Comparison of ENCODE assay signal across 23 cellular contexts in genomic region chr18:37548679-37549289, GRCh38. TPM values are rescaled to one million over a fixed set of nuclear protein-coding genes. Genes with fewer than 3 reads are reported as not detected.
A peak's percentile ranks its signal among the peaks of the same experiment; 100 is the strongest.
DNase-seq lines count a peak whose midpoint lies in the region; ATAC-seq and TF ChIP-seq lines count a peak whose summit lies in the region.
"Had no signal": no experiment of that assay in that cellular context is flagged by ENCODE, and none has a peak within 500 bp of the region (broad histone marks: within the 10 kb centered on the region; RNA-seq: fewer than 3 reads in every experiment).

No MANE protein-coding gene starts in this region.

- intact Hi-C loops in natural killer cell (cut with micrococcal nuclease) (no loop called here), posterior vena cava (cut with DNase I) (no loop called here), esophagus muscularis mucosa (cut with DNase I) (no loop called here)

- H3K4me3 Mint-ChIP-seq in natural killer cell treated with Interleukin-12 subunit alpha and Interleukin-12 subunit beta and Interleukin-15 and Interleukin-18, amount 100 ng/mL, for 72 hours, result no peak overlapping the region
- no peak overlapping the region for H3K4me3 Mint-ChIP-seq in natural killer cell
- H3K4me3 Mint-ChIP-seq: B cell; CD14-positive monocyte; CD4-positive, alpha-beta T cell; CD8-positive, alpha-beta memory T cell; GM23338; HFFc6 had no signal

- no peaks in the 10 kb centered on the region for H3K4me1 ChIP-seq in esophagus muscularis mucosa
- H3K4me1 ChIP-seq: HAP-1 had no signal

- H3K4me3 ChIP-seq in esophagus muscularis mucosa, result no peak overlapping the region
- H3K4me3 ChIP-seq: BLaER1 treated with 17β-estradiol and CSF1 and Interleukin-3, amounts not matched to agents 10 nM and 100 nM; GM23338; HAP-1 had no signal

- TF ChIP-seq POLR2A in esophagus muscularis mucosa (IDR thresholded peaks at IDR 0.05; ENCODE audit: low read depth), result no peak

- H3K27ac ChIP-seq in cingulate gyrus (ENCODE audit: low read depth, low read length) (peak overlapping the region; percentile 5), esophagus muscularis mucosa (replicated peaks in 1 of 4) (no peak overlapping the region)
- H3K27ac ChIP-seq: 22Rv1; BLaER1 treated with 17β-estradiol and CSF1 and Interleukin-3, amounts not matched to agents 10 nM and 100 nM had no signal

- no peaks in the 10 kb centered on the region for H3K36me3 Mint-ChIP-seq in natural killer cell treated with Interleukin-12 subunit alpha and Interleukin-12 subunit beta and Interleukin-15 and Interleukin-18, amount 100 ng/mL, for 72 hours
- H3K36me3 Mint-ChIP-seq in natural killer cell, result no peaks in the 10 kb centered on the region
- H3K36me3 Mint-ChIP-seq: CD14-positive monocyte; CD8-positive, alpha-beta memory T cell had no signal

- TF ChIP-seq CTCF in natural killer cell (IDR thresholded peaks at IDR 0.05) (no peak), esophagus muscularis mucosa (IDR thresholded peaks at IDR 0.05) (no peak)

- no peaks in the 10 kb centered on the region for H3K4me1 Mint-ChIP-seq in natural killer cell treated with Interleukin-12 subunit alpha and Interleukin-12 subunit beta and Interleukin-15 and Interleukin-18, amount 100 ng/mL, for 72 hours (ENCODE audit: low read depth in 2 of 2)
- H3K4me1 Mint-ChIP-seq in natural killer cell, result no peaks in the 10 kb centered on the region
- H3K4me1 Mint-ChIP-seq: B cell; CD14-positive monocyte; CD8-positive, alpha-beta memory T cell had no signal

- no peak for TF ChIP-seq EP300 in esophagus muscularis mucosa (IDR thresholded peaks at IDR 0.05)

- no peaks in the 10 kb centered on the region for H3K9me3 Mint-ChIP-seq in natural killer cell treated with Interleukin-12 subunit alpha and Interleukin-12 subunit beta and Interleukin-15 and Interleukin-18, amount 100 ng/mL, for 72 hours
- no peaks in the 10 kb centered on the region for H3K9me3 Mint-ChIP-seq in natural killer cell
- H3K9me3 Mint-ChIP-seq: CD14-positive monocyte; CD4-positive, alpha-beta T cell; GM23338; HFFc6 had no signal

- peaks cover 0 to 4% of the 10 kb centered on the region in 2 donors for H3K27me3 Mint-ChIP-seq in natural killer cell treated with Interleukin-12 subunit alpha and Interleukin-12 subunit beta and Interleukin-15 and Interleukin-18, amount 100 ng/mL, for 72 hours
- no peaks in the 10 kb centered on the region for H3K27me3 Mint-ChIP-seq in natural killer cell (ENCODE audit: low read depth in 2 of 2)

- H3K27ac Mint-ChIP-seq in natural killer cell treated with Interleukin-12 subunit alpha and Interleukin-12 subunit beta and Interleukin-15 and Interleukin-18, amount 100 ng/mL, for 72 hours, result no peak overlapping the region
- no peak overlapping the region for H3K27ac Mint-ChIP-seq in natural killer cell
- H3K27ac Mint-ChIP-seq: B cell; CD14-positive monocyte; CD4-positive, alpha-beta T cell; CD8-positive, alpha-beta memory T cell; GM23338; HFFc6 had no signal

- H3K36me3 ChIP-seq in esophagus muscularis mucosa, result no peaks in the 10 kb centered on the region
- H3K36me3 ChIP-seq: BLaER1 treated with 17β-estradiol and CSF1 and Interleukin-3, amounts not matched to agents 10 nM and 100 nM; HAP-1 had no signal

- DNase-seq in natural killer cell treated with Interleukin-12 subunit alpha and Interleukin-12 subunit beta and Interleukin-15 and Interleukin-18, amount 100 ng/mL, for 72 hours (ENCODE audit: low spot score), result peak; percentile 31
- DNase-seq in natural killer cell (no peak), posterior vena cava (ENCODE audit: low spot score) (peak; percentile 35), esophagus muscularis mucosa (ENCODE audit: extremely low spot score) (no peak)
- DNase-seq in stimulated activated CD4-positive, alpha-beta T cell treated with anti-CD3 and anti-CD28 coated beads, Interleukin-12 subunit alpha, Interleukin-12 subunit beta, amount 100 ng/mL, for 4 hours, result no peak
- DNase-seq: CD4-positive, alpha-beta T cell; CD8-positive, alpha-beta memory T cell; DMS 273 treated with DMSO at 0.1 percent for 48 hours; DMS79 treated with DMSO at 0.1 percent for 48 hours; GF-D8; HFFc6 had no signal

- 78% methylated on average over 9 of the region's 12 CpGs for WGBS in esophagus muscularis mucosa

- H3K9me3 ChIP-seq in esophagus muscularis mucosa, result no peaks in the 10 kb centered on the region
- H3K9me3 ChIP-seq: BLaER1 treated with 17β-estradiol and CSF1 and Interleukin-3, amounts not matched to agents 10 nM and 100 nM; HAP-1 had no signal

- ATAC-seq in natural killer cell treated with Interleukin-12 subunit alpha and Interleukin-12 subunit beta and Interleukin-15 and Interleukin-18, amount 100 ng/mL, for 72 hours, result no peak
- ATAC-seq in natural killer cell, result no peak
- no peak for ATAC-seq in HG03045 (IDR thresholded peaks at IDR 0.05; ENCODE audit: unreplicated experiment)
- ATAC-seq in GM21619 (IDR thresholded peaks at IDR 0.05; ENCODE audit: unreplicated experiment), result no peak
- ATAC-seq: GM23338 had no signal

- peaks cover 0 to 64% (median 0%) of the 10 kb centered on the region in 4 donors for H3K27me3 ChIP-seq in esophagus muscularis mucosa
- H3K27me3 ChIP-seq: BLaER1 treated with 17β-estradiol and CSF1 and Interleukin-3, amounts not matched to agents 10 nM and 100 nM had no signal

RNA-seq across cellular contexts. Expression of gene CELF4, which starts 16.8 kb away (rescaled TPM):
- total RNA-seq in natural killer cell treated with Interleukin-12 subunit alpha and Interleukin-12 subunit beta and Interleukin-15 and Interleukin-18, amount 100 ng/mL, for 72 hours, result not detected
- total RNA-seq in natural killer cell (not detected), posterior vena cava (not detected), esophagus muscularis mucosa (1 to 10 TPM in 3 of 4 donors, under 1 TPM in 1; 0.86 to 1.8 (median 1.7) TPM)
- total RNA-seq: B cell; CD4-positive, alpha-beta T cell; CD8-positive, alpha-beta memory T cell; Daoy; G401; H4; HFFc6 had no signal

Comparison
In these comparisons a context has a peak if more than half of its experiments do, and no peak if none do; other contexts are left out.
1. DNase-seq: peak in natural killer cell treated with Interleukin-12 subunit alpha and Interleukin-12 subunit beta and Interleukin-15 and Interleukin-18, amount 100 ng/mL, for 72 hours (single experiment) and posterior vena cava (single experiment); none in natural killer cell (single experiment), stimulated activated CD4-positive, alpha-beta T cell treated with anti-CD3 and anti-CD28 coated beads, Interleukin-12 subunit alpha, Interleukin-12 subunit beta, amount 100 ng/mL, for 4 hours (single experiment) and esophagus muscularis mucosa (single experiment).